ENCODE assay signal across 29 cellular contexts in the genomic region with DNA sequence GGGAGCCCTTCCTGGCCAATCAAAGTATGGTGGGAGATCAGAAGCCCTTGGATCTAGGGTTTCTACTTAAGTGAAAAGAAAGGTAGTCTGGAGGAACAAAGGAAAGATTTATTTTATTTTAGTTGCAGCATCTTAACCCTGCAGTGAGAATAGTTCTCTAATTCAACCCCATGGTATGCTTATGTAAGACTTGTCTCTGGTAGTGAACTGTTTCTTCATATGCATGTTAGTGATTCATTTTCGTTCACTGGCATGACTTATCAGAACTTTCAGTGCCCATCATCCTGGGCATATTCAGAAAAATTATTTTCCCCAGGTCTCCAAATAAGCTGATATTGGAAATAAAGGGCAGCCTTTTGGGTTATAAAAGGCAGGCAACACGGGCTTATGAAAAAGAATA.
DNase-seq lines count a peak whose midpoint lies in the region; ATAC-seq and TF ChIP-seq lines count a peak whose summit lies in the region.
"Had no signal": no experiment of that assay in that cellular context is flagged by ENCODE, and none has a peak within 500 bp of the region (broad histone marks: within the 10 kb centered on the region; RNA-seq: fewer than 3 reads in every experiment).

No MANE protein-coding gene starts in this region.

- H3K27me3 ChIP-seq in gastrocnemius medialis: no peaks in the 10 kb centered on the region
- H3K27me3 ChIP-seq: BE2C; BLaER1; BLaER1 treated with 17β-estradiol and CSF1 and Interleukin-3, amounts not matched to agents 10 nM and 100 nM had no signal

- TF ChIP-seq POLR2A in gastrocnemius medialis (IDR thresholded peaks at IDR 0.05): no peak

- no peaks in the 10 kb centered on the region for H3K36me3 ChIP-seq in gastrocnemius medialis
- H3K36me3 ChIP-seq: BE2C; BLaER1; BLaER1 treated with 17β-estradiol and CSF1 and Interleukin-3, amounts not matched to agents 10 nM and 100 nM had no signal

- peak overlapping the region in 2 of 4 donors; percentile 33 to 34 for H3K27ac ChIP-seq in gastrocnemius medialis
- H3K27ac ChIP-seq: 22Rv1; A549; BLaER1; BLaER1 treated with 17β-estradiol and CSF1 and Interleukin-3, amounts not matched to agents 10 nM and 100 nM; C4-2B had no signal

- in situ Hi-C loops in gastrocnemius medialis (cut with MboI; ENCODE audit: low sequenced_read_pairs in 4 of 4): no loop called here

- DNase-seq in epithelial cell of esophagus (ENCODE audit: low read depth): peak; percentile 37
- DNase-seq in gastrocnemius medialis: no peak
- no peak for DNase-seq in GM20000 (ENCODE audit: low spot score)
- DNase-seq: 8988T; ACHN; AML-193; BE2C; C1 segment of cervical spinal cord; Caco-2; Calu3; CD4-positive, alpha-beta memory T cell; CD4-positive, alpha-beta T cell; CD4-positive, CD25-positive, alpha-beta regulatory T cell; CD8-positive, alpha-beta memory T cell; CD8-positive, alpha-beta T cell; COR-L47; DMS 273 treated with DMSO at 0.1 percent for 48 hours; DMS153; DMS53; DMS79; DMS79 treated with DMSO at 0.1 percent for 48 hours; DND-41; EL had no signal

- TF ChIP-seq CTCF in epithelial cell of esophagus (IDR thresholded peaks at IDR 0.05; ENCODE audit: insufficient read depth, low read depth, low read length, missing control alignments): no peak
- no peak for TF ChIP-seq CTCF in gastrocnemius medialis (IDR thresholded peaks at IDR 0.05 in 4 of 5, conservative IDR thresholded peaks at IDR 0.05 in 1 of 5)
- TF ChIP-seq CTCF in GM20000 (IDR thresholded peaks at IDR 0.05; ENCODE audit: extremely low read depth, missing control alignments): no peak

- peak; percentile 70 to 72 for ATAC-seq in gastrocnemius medialis
- ATAC-seq in GM19455 (IDR thresholded peaks at IDR 0.05; ENCODE audit: unreplicated experiment): no peak
- ATAC-seq: A549; CD8-positive, alpha-beta T cell had no signal

- H3K4me1 ChIP-seq in gastrocnemius medialis: peaks cover 0 to 18% of the 10 kb centered on the region in 2 donors
- H3K4me1 ChIP-seq: A549; BE2C; BLaER1; BLaER1 treated with 17β-estradiol and CSF1 and Interleukin-3, amounts not matched to agents 10 nM and 100 nM; Caco-2 had no signal

- no peaks in the 10 kb centered on the region for H3K9me3 ChIP-seq in gastrocnemius medialis
- H3K9me3 ChIP-seq: A549; BE2C; BLaER1; BLaER1 treated with 17β-estradiol and CSF1 and Interleukin-3, amounts not matched to agents 10 nM and 100 nM; Caco-2 had no signal

- intact Hi-C loops in gastrocnemius medialis (cut with DNase I; ENCODE audit: low total_unique reads): no loop called here

- H3K4me3 ChIP-seq in epithelial cell of esophagus (ENCODE audit: low read length) (no peak overlapping the region), gastrocnemius medialis (no peak overlapping the region)
- H3K4me3 ChIP-seq: A549; BLaER1; BLaER1 treated with 17β-estradiol and CSF1 and Interleukin-3, amounts not matched to agents 10 nM and 100 nM had no signal
